In the genomic region with DNA sequence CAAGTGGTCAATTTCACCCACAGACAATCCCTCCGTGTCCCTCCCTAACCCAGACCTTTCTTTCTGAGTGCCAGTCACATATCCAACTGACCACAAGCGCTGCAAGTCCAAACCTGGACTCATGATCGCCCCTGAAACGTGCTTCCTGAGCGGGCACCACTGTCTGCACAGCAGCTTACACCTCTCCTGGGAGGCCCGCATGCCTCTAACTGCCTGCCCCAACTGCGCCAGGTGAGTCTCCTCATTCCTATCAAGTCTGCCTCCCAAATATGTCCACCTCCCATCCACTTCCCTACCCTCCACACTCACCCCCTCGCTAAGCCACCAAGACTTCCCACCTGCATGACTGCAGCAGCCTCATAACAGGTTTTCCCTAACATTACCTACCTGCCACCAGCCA, we compare ENCODE assay signal across 1 cellular context.
TF ChIP-seq lines count a peak whose summit lies in the region.

No MANE protein-coding gene starts in this region.

TF ChIP-seq in HepG2, 621 proteins besides CTCF, POLR2A, EP300 and RAD21:
- TF ChIP-seq, protein P1, sequence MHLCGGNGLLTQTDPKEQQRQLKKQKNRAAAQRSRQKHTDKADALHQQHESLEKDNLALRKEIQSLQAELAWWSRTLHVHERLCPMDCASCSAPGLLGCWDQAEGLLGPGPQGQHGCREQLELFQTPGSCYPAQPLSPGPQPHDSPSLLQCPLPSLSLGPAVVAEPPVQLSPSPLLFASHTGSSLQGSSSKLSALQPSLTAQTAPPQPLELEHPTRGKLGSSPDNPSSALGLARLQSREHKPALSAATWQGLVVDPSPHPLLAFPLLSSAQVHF (CRISPR knock-in tag; IDR thresholded peaks at IDR 0.05), result no peak
- no peak for TF ChIP-seq CBFB (CRISPR knock-in tag; IDR thresholded peaks at IDR 0.05)
- TF ChIP-seq ZNF280D (CRISPR knock-in tag; IDR thresholded peaks at IDR 0.05), result no peak
- TF ChIP-seq ZBTB44 (CRISPR knock-in tag; IDR thresholded peaks at IDR 0.05), result no peak
- TF ChIP-seq ZNF124 (CRISPR knock-in tag; IDR thresholded peaks at IDR 0.05), result no peak
- no peak for TF ChIP-seq ZNF138 (CRISPR knock-in tag; IDR thresholded peaks at IDR 0.05; ENCODE audit: low read depth)
- no peak for TF ChIP-seq ZFP36 (IDR thresholded peaks at IDR 0.05; ENCODE audit: borderline replicate concordance, low read depth, low read length, partially characterized antibody)
- TF ChIP-seq ZNF768 (CRISPR knock-in tag; IDR thresholded peaks at IDR 0.05), result no peak
- TF ChIP-seq U2AF1 (optimal IDR thresholded peaks at IDR 0.05; ENCODE audit: low read depth, low read length), result no peak
- no peak for TF ChIP-seq ZBTB26 (CRISPR knock-in tag; IDR thresholded peaks at IDR 0.05; ENCODE audit: borderline replicate concordance)
- no peak for TF ChIP-seq EEA1 (CRISPR knock-in tag; IDR thresholded peaks at IDR 0.05; ENCODE audit: borderline replicate concordance)
- TF ChIP-seq CBX2 (IDR thresholded peaks at IDR 0.05; ENCODE audit: low read depth, low read length), result no peak
- no peak for TF ChIP-seq CBX2 (CRISPR knock-in tag; IDR thresholded peaks at IDR 0.05; ENCODE audit: low read depth)
- TF ChIP-seq ZBTB34 (CRISPR knock-in tag; IDR thresholded peaks at IDR 0.05), result no peak
- TF ChIP-seq AHR (CRISPR knock-in tag; IDR thresholded peaks at IDR 0.05), result no peak
- no peak for TF ChIP-seq ZNF660 (CRISPR knock-in tag; IDR thresholded peaks at IDR 0.05; ENCODE audit: borderline replicate concordance, low read depth)
- no peak for TF ChIP-seq CCAR2 (optimal IDR thresholded peaks at IDR 0.05; ENCODE audit: low read depth, low read length)
